Comparison of ENCODE assay signal across 8 cellular contexts in the genomic region with DNA sequence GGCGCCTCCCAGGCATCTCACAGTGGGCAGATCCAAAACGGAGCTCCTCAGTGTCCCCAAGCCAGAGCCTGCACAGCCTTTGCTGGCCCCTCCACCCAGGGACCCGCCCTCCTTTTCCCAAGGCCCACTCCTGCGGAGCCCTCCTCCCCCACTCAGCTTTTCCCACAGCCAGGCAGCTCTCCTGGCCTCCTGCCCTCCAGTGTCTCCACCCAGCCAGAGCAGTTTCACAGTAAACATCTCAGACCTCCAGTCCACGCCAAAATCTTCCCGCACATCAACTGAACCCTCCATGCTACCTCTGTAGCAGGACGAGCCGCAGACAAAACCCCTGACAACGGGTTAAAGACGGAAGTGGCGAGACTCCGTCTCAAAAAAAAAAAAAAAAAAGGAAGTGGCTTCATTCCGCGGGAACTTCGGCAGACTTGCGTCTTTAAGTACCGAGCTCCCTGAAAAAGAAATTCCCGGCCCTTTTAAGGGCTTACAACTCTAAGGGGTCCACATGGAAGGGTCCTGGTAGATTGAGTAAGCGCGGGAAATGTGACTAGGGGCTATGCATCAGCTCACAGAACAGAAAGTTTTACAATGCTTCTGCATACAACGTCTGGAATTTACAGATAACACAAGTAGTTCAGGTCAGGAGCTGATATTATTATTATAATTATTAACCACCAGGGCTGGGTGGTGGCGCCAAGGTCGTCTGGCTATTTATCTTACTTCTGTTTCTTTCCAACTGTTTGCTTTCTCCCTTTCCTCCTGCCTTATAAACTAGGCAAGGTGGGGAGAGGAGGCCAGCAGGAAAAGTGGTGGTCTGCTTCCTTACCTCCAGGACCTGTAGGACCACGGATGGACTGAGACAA. TPM values are rescaled to one million over a fixed set of nuclear protein-coding genes. Genes with fewer than 3 reads are reported as not detected.
DNase-seq lines count a peak whose midpoint lies in the region; ATAC-seq, FAIRE-seq and TF ChIP-seq lines count a peak whose summit lies in the region.

No MANE protein-coding gene starts in this region.

- H3K27ac ChIP-seq in left ventricle myocardium inferior (replicated peaks) (peak overlapping the region; percentile 86), substantia nigra (ENCODE audit: low read depth, low read length, poor library complexity, severe bottlenecking) (peak overlapping the region; percentile 51), uterus (peak overlapping the region in 1 of 2 donors; percentile 15)

- TF ChIP-seq CTCF in left ventricle myocardium inferior (IDR thresholded peaks at IDR 0.05; ENCODE audit: borderline replicate concordance) = no peak
- no peak for TF ChIP-seq CTCF in uterus (IDR thresholded peaks at IDR 0.05)
- no peak for TF ChIP-seq CTCF in D721Med (IDR thresholded peaks at IDR 0.05; ENCODE audit: insufficient read depth, missing control alignments)

- H3K36me3 ChIP-seq in left ventricle myocardium inferior = no peaks in the 10 kb centered on the region
- H3K36me3 ChIP-seq in uterus = no peaks in the 10 kb centered on the region

- no peak for FAIRE-seq in D721Med (lab: Jason Lieb, UNC)

- H3K4me1 Mint-ChIP-seq in activated CD4-positive, alpha-beta T cell treated with anti-CD3 and anti-CD28 coated beads, Interleukin-2, amount 10 ng/mL, durations not matched to agents 24 days and 14 days = peaks cover 26% of the 10 kb centered on the region

- peaks cover 9% of the 10 kb centered on the region for H3K9me3 ChIP-seq in left ventricle myocardium inferior (replicated peaks)
- H3K9me3 ChIP-seq in uterus = peaks cover 0 to 5% of the 10 kb centered on the region in 2 donors

- peaks cover 44% of the 10 kb centered on the region for H3K4me1 ChIP-seq in left ventricle myocardium inferior
- H3K4me1 ChIP-seq in uterus = no peaks in the 10 kb centered on the region

- peak overlapping the region; percentile 86 for H3K4me3 Mint-ChIP-seq in activated CD4-positive, alpha-beta T cell treated with anti-CD3 and anti-CD28 coated beads, Interleukin-2, amount 10 ng/mL, durations not matched to agents 24 days and 14 days

- ATAC-seq in GM21528 (IDR thresholded peaks at IDR 0.05; ENCODE audit: low FRiP score, unreplicated experiment) = no peak

- H3K27ac Mint-ChIP-seq in activated CD4-positive, alpha-beta T cell treated with anti-CD3 and anti-CD28 coated beads, Interleukin-2, amount 10 ng/mL, durations not matched to agents 24 days and 14 days = peak overlapping the region; percentile 91

- H3K27me3 Mint-ChIP-seq in activated CD4-positive, alpha-beta T cell treated with anti-CD3 and anti-CD28 coated beads, Interleukin-2, amount 10 ng/mL, durations not matched to agents 24 days and 14 days = no peaks in the 10 kb centered on the region

- intact Hi-C loops in activated CD4-positive, alpha-beta T cell treated with anti-CD3 and anti-CD28 coated beads, Interleukin-2, amount 10 ng/mL, durations not matched to agents 24 days and 14 days (cut with micrococcal nuclease) = loop anchor here (2.0 to 5.0 kb wide), 6 partner anchors 13 to 113 kb away; partner anchors contain the start of genes DPP7, LRRC26, NPDC1 and RNF208
- intact Hi-C loops in left ventricle myocardium inferior (cut with micrococcal nuclease) = no loop called here
- intact Hi-C loops in uterus (cut with DNase I; ENCODE audit: low total_unique reads) = no loop called here

- H3K9me3 Mint-ChIP-seq in activated CD4-positive, alpha-beta T cell treated with anti-CD3 and anti-CD28 coated beads, Interleukin-2, amount 10 ng/mL, durations not matched to agents 24 days and 14 days = no peaks in the 10 kb centered on the region

- peaks cover 7% of the 10 kb centered on the region for H3K36me3 Mint-ChIP-seq in activated CD4-positive, alpha-beta T cell treated with anti-CD3 and anti-CD28 coated beads, Interleukin-2, amount 10 ng/mL, durations not matched to agents 24 days and 14 days (ENCODE audit: low read depth)

- H3K4me3 ChIP-seq in left ventricle myocardium inferior = peak overlapping the region; percentile 81
- H3K4me3 ChIP-seq in uterus = no peak overlapping the region

- H3K27me3 ChIP-seq in left ventricle myocardium inferior (ENCODE audit: low read depth) = peaks cover 5% of the 10 kb centered on the region
- H3K27me3 ChIP-seq in uterus = no peaks in the 10 kb centered on the region

- TF ChIP-seq POLR2A in uterus (IDR thresholded peaks at IDR 0.05) = no peak

- peak; percentile 32 for DNase-seq in stimulated activated CD4-positive, alpha-beta T cell treated with anti-CD3 and anti-CD28 coated beads, Interleukin-4, amount 100 ng/mL, for 24 hours
- no peak for DNase-seq in stimulated activated CD4-positive, alpha-beta T cell treated with anti-CD3 and anti-CD28 coated beads, Interleukin-4, amount 100 ng/mL, for 4 hours
- peak; percentile 85 for DNase-seq in activated CD4-positive, alpha-beta T cell treated with anti-CD3 and anti-CD28 coated beads, Interleukin-2, amount 10 ng/mL, durations not matched to agents 24 days and 14 days
- DNase-seq in left ventricle myocardium inferior (no peak), substantia nigra (lab: John Stamatoyannopoulos, UW) (no peak), uterus (no peak), D721Med (ENCODE audit: insufficient read length, low spot score) (no peak)

RNA-seq across cellular contexts. Expression of gene GRIN1, which starts 11.4 kb away (rescaled TPM):
- total RNA-seq in activated CD4-positive, alpha-beta T cell treated with anti-CD3 and anti-CD28 coated beads, Interleukin-2, amount 10 ng/mL, durations not matched to agents 24 days and 14 days = 0.07 TPM in 1 of 2 replicates, not detected in the other
- total RNA-seq in left ventricle myocardium inferior = not detected
- not detected for total RNA-seq in uterus

RNA-seq across cellular contexts. Expression of gene DPP7, which starts 13.0 kb away (rescaled TPM):
- total RNA-seq in activated CD4-positive, alpha-beta T cell treated with anti-CD3 and anti-CD28 coated beads, Interleukin-2, amount 10 ng/mL, durations not matched to agents 24 days and 14 days = 365 and 375 TPM in 2 replicates
- 130 TPM for total RNA-seq in left ventricle myocardium inferior
- 100 to 1,000 TPM in 1 of 4 donors, 10 to 100 TPM in 3; 23.2 to 100 (median 76.8) TPM for total RNA-seq in uterus

RNA-seq across cellular contexts. Expression of gene MAN1B1, which starts 40.7 kb away (rescaled TPM):
- 49.7 and 50.1 TPM in 2 replicates for total RNA-seq in activated CD4-positive, alpha-beta T cell treated with anti-CD3 and anti-CD28 coated beads, Interleukin-2, amount 10 ng/mL, durations not matched to agents 24 days and 14 days
- total RNA-seq in left ventricle myocardium inferior (20.6 TPM), uterus (10 to 100 TPM; 32.9 to 65.0 (median 47.5) TPM)

RNA-seq across cellular contexts. Expression of gene LRRC26, which starts 42.3 kb away (rescaled TPM):
- total RNA-seq in activated CD4-positive, alpha-beta T cell treated with anti-CD3 and anti-CD28 coated beads, Interleukin-2, amount 10 ng/mL, durations not matched to agents 24 days and 14 days = not detected in 2 replicates
- total RNA-seq in left ventricle myocardium inferior = not detected
- under 1 TPM in 1 of 4 donors, not detected in 3; 0.29 TPM for total RNA-seq in uterus

RNA-seq across cellular contexts. Expression of gene TMEM210, which starts 44.3 kb away (rescaled TPM):
- not detected in 2 replicates for total RNA-seq in activated CD4-positive, alpha-beta T cell treated with anti-CD3 and anti-CD28 coated beads, Interleukin-2, amount 10 ng/mL, durations not matched to agents 24 days and 14 days
- total RNA-seq in left ventricle myocardium inferior = not detected
- not detected for total RNA-seq in uterus

Comparison
In these comparisons a context has a peak if more than half of its experiments do, and no peak if none do; other contexts are left out.
1. DNase-seq: peak in stimulated activated CD4-positive, alpha-beta T cell treated with anti-CD3 and anti-CD28 coated beads, Interleukin-4, amount 100 ng/mL, for 24 hours (single experiment) and activated CD4-positive, alpha-beta T cell treated with anti-CD3 and anti-CD28 coated beads, Interleukin-2, amount 10 ng/mL, durations not matched to agents 24 days and 14 days (single experiment); none in stimulated activated CD4-positive, alpha-beta T cell treated with anti-CD3 and anti-CD28 coated beads, Interleukin-4, amount 100 ng/mL, for 4 hours (0 of 2), left ventricle myocardium inferior (single experiment), substantia nigra (0 of 49), uterus (0 of 2) and D721Med (single experiment).